ENCODE assay signal across 14 cellular contexts in the genomic region with DNA sequence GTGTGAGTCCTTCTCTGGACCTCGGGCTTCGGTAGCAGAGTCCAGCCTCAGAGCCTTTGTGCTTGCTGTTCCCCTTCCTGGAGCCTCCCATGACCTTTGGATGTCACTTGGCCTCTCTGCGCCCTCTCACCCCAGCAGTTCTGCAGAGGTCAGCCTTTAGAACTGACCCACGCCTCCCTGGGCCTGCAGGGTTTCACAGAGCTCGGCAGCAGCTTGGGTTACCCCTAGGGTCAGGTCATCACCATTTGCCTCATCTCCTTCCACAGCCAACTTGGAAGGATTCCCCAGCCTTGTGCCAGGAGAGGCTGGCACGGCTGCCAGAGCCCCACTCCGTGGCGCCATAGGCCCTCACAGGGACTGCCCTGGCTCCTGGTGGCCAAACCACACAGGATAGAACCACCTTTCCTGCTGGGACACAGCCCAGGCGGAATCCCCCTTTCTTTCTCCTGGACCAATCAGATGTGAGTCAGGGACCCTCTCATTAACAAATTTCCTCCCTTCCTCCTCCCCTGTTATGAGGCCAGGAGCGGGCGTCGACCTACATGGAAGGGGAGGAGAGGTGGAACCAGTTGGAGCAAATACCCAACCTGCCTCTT. TPM values are rescaled to one million over a fixed set of nuclear protein-coding genes. Genes with fewer than 3 reads are reported as not detected.
DNase-seq lines count a peak whose midpoint lies in the region; ATAC-seq lines count a peak whose summit lies in the region.
"Had no signal": no experiment of that assay in that cellular context is flagged by ENCODE, and none has a peak within 500 bp of the region (broad histone marks: within the 10 kb centered on the region; RNA-seq: fewer than 3 reads in every experiment).

No MANE protein-coding gene starts in this region.

- no peaks in the 10 kb centered on the region for H3K9me3 ChIP-seq in neuronal stem cell (replicated peaks in 1 of 2; ENCODE audit: control insufficient read depth in 2 of 2, insufficient read depth in 1 of 2, low read depth in 1 of 2, low read length in 2 of 2)
- H3K9me3 ChIP-seq: vagina had no signal

- no peak overlapping the region for H4K91ac ChIP-seq in neuronal stem cell (ENCODE audit: low read depth, low read length, poor library complexity)

- H3K27ac ChIP-seq in cingulate gyrus (ENCODE audit: low read depth, low read length) (peak overlapping the region; percentile 54), layer of hippocampus (ENCODE audit: low read depth, low read length) (peak overlapping the region; percentile 55), neuronal stem cell (replicated peaks; ENCODE audit: low read length) (no peak overlapping the region)
- H3K27ac ChIP-seq: GM23248, vagina had no signal

- H3K18ac ChIP-seq in neuronal stem cell (ENCODE audit: low read length): no peak overlapping the region

- no CpG with 5 or more reads among the region's 12 CpGs for WGBS in neuronal stem cell (ENCODE audit: extremely low coverage in 2 of 2, insufficient read length in 2 of 2, insufficient replicate concordance in 1 of 2), 2 donors

- CTCF ChIA-PET in activated CD4-positive, alpha-beta memory T cell treated with anti-CD3 and anti-CD28 coated beads for 36 hours (lab: Charles Lee): no interaction called here

- intact Hi-C loops in sciatic nerve (cut with DNase I): no loop called here
- intact Hi-C loops in activated CD4-positive, alpha-beta memory T cell treated with anti-CD3 and anti-CD28 coated beads for 36 hours (cut with micrococcal nuclease): no loop called here

- H3K36me3 Mint-ChIP-seq in activated CD4-positive, alpha-beta memory T cell treated with anti-CD3 and anti-CD28 coated beads for 36 hours: no peaks in the 10 kb centered on the region

- no peak overlapping the region for H2BK120ac ChIP-seq in neuronal stem cell (ENCODE audit: low read depth, low read length)

- peaks cover 7 to 18% of the 10 kb centered on the region in 2 donors for H3K4me1 ChIP-seq in neuronal stem cell (ENCODE audit: control insufficient read depth in 2 of 2, insufficient read depth in 1 of 2, low read depth in 1 of 2, low read length in 2 of 2)

- no peak overlapping the region for H3K4me3 Mint-ChIP-seq in activated CD4-positive, alpha-beta memory T cell treated with anti-CD3 and anti-CD28 coated beads for 36 hours
- H3K4me3 Mint-ChIP-seq: activated T-cell treated with anti-CD3 and anti-CD28 coated beads, Interleukin-2, amount 50 U/mL, for 72 hours; stimulated activated naive CD8-positive, alpha-beta T cell treated with anti-CD3 and anti-CD28 coated beads, Interleukin-15, Interleukin-2, amounts not matched to agents 100 ng/mL and 50 ng/mL, for 24 hours had no signal

- peaks cover 3% of the 10 kb centered on the region for H3K4me1 Mint-ChIP-seq in activated CD4-positive, alpha-beta memory T cell treated with anti-CD3 and anti-CD28 coated beads for 36 hours (ENCODE audit: low read depth)

- H3K27me3 Mint-ChIP-seq in activated CD4-positive, alpha-beta memory T cell treated with anti-CD3 and anti-CD28 coated beads for 36 hours: no peaks in the 10 kb centered on the region

- H3K4me2 ChIP-seq in neuronal stem cell (ENCODE audit: insufficient read depth, low read length, poor library complexity, severe bottlenecking): no peak overlapping the region

- no peaks in the 10 kb centered on the region for H3K36me3 ChIP-seq in neuronal stem cell (replicated peaks in 1 of 2; ENCODE audit: control insufficient read depth in 2 of 2, insufficient read depth in 2 of 2, low read length in 2 of 2)
- H3K36me3 ChIP-seq: vagina had no signal

- ATAC-seq in sciatic nerve: peak; percentile 52
- ATAC-seq in GM21390 (IDR thresholded peaks at IDR 0.05; ENCODE audit: unreplicated experiment): no peak
- ATAC-seq: activated T-cell treated with anti-CD3 and anti-CD28 coated beads, Interleukin-2, amount 50 U/mL, for 72 hours had no signal

- H2BK12ac ChIP-seq in neuronal stem cell (ENCODE audit: low read length): no peak overlapping the region

- DNase-seq in NCI-H2196 (lab: John Stamatoyannopoulos, UW; ENCODE audit: unreplicated experiment): peak; percentile 57
- DNase-seq in sciatic nerve (ENCODE audit: low spot score): no peak
- no peak for DNase-seq in neuronal stem cell (ENCODE audit: low spot score)
- DNase-seq in activated CD4-positive, alpha-beta memory T cell treated with anti-CD3 and anti-CD28 coated beads for 36 hours: no peak
- DNase-seq: activated CD4-positive, alpha-beta T cell treated with anti-CD3 and anti-CD28 coated beads for 48 hours; activated T-cell treated with anti-CD3 and anti-CD28 coated beads, Interleukin-2, amount 50 U/mL, for 72 hours; DMS79 treated with DMSO at 0.1 percent for 48 hours; erythroblast; GM23248 had no signal

- no peak overlapping the region for H2BK15ac ChIP-seq in neuronal stem cell (ENCODE audit: low read length)

- no peak overlapping the region for H3K14ac ChIP-seq in neuronal stem cell (ENCODE audit: low read length)

- H3K27me3 ChIP-seq in layer of hippocampus (ENCODE audit: control insufficient read depth, insufficient read depth, low read length) (no peaks in the 10 kb centered on the region), neuronal stem cell (ENCODE audit: control insufficient read depth in 3 of 3, insufficient read depth in 3 of 3, low read depth in 1 of 3, low read length in 3 of 3) (peaks cover 0 to 53% (median 0%) of the 10 kb centered on the region in 3 experiments)
- H3K27me3 ChIP-seq: vagina had no signal

- no peaks in the 10 kb centered on the region for H3K9me3 Mint-ChIP-seq in activated CD4-positive, alpha-beta memory T cell treated with anti-CD3 and anti-CD28 coated beads for 36 hours
- H3K9me3 Mint-ChIP-seq: activated T-cell treated with anti-CD3 and anti-CD28 coated beads, Interleukin-2, amount 50 U/mL, for 72 hours; stimulated activated naive CD8-positive, alpha-beta T cell treated with anti-CD3 and anti-CD28 coated beads, Interleukin-15, Interleukin-2, amounts not matched to agents 100 ng/mL and 50 ng/mL, for 24 hours had no signal

- no peak overlapping the region for H3K9ac ChIP-seq in neuronal stem cell (ENCODE audit: low read depth, low read length, poor library complexity)
- H3K9ac ChIP-seq: GM23248 had no signal

- H3K4me3 ChIP-seq in neuronal stem cell (ENCODE audit: low read length in 2 of 2): no peak overlapping the region
- H3K4me3 ChIP-seq: GM23248, vagina had no signal

- H2BK5ac ChIP-seq in neuronal stem cell (ENCODE audit: low read length): no peak overlapping the region

- H3K4ac ChIP-seq in neuronal stem cell (ENCODE audit: low read length): no peak overlapping the region

- no peak overlapping the region for H3K23ac ChIP-seq in neuronal stem cell (ENCODE audit: low read depth, low read length, poor library complexity)

- POLR2A ChIA-PET in activated CD4-positive, alpha-beta memory T cell treated with anti-CD3 and anti-CD28 coated beads for 36 hours (lab: Charles Lee): no interaction called here

- no peak overlapping the region for H3K27ac Mint-ChIP-seq in activated CD4-positive, alpha-beta memory T cell treated with anti-CD3 and anti-CD28 coated beads for 36 hours
- H3K27ac Mint-ChIP-seq: activated T-cell treated with anti-CD3 and anti-CD28 coated beads, Interleukin-2, amount 50 U/mL, for 72 hours; stimulated activated naive CD8-positive, alpha-beta T cell treated with anti-CD3 and anti-CD28 coated beads, Interleukin-15, Interleukin-2, amounts not matched to agents 100 ng/mL and 50 ng/mL, for 24 hours had no signal

- no peaks in the 10 kb centered on the region for H3K79me1 ChIP-seq in neuronal stem cell (ENCODE audit: low read depth, low read length)

- no peak overlapping the region for H2AK5ac ChIP-seq in neuronal stem cell (ENCODE audit: low read depth, low read length)

- no peak overlapping the region for H2AFZ ChIP-seq in neuronal stem cell (ENCODE audit: low read length)
- H2AFZ ChIP-seq: GM23248 had no signal

- H4K8ac ChIP-seq in neuronal stem cell (ENCODE audit: low read depth, low read length): no peak overlapping the region

RNA-seq across cellular contexts. Expression of a gene that starts 13.9 kb away (rescaled TPM):
- 55.5 TPM for total RNA-seq in sciatic nerve
- 8.4 TPM for polyA plus RNA-seq in neuronal stem cell (2013, experiment 1 of 2)
- polyA plus RNA-seq in neuronal stem cell (2013, experiment 2 of 2): 8.4 TPM
- not detected for total RNA-seq in activated CD4-positive, alpha-beta memory T cell treated with anti-CD3 and anti-CD28 coated beads for 36 hours

Comparison
In these comparisons a context has a peak if more than half of its experiments do, and no peak if none do; other contexts are left out.
1. RNA of a gene that starts 13.9 kb away (total RNA-seq): 55.5 TPM in sciatic nerve (single experiment); not detected in activated CD4-positive, alpha-beta memory T cell treated with anti-CD3 and anti-CD28 coated beads for 36 hours; every median in the first group is over 10 times any median in the second.